ENCODE assay signal across 31 cellular contexts in the genomic region with DNA sequence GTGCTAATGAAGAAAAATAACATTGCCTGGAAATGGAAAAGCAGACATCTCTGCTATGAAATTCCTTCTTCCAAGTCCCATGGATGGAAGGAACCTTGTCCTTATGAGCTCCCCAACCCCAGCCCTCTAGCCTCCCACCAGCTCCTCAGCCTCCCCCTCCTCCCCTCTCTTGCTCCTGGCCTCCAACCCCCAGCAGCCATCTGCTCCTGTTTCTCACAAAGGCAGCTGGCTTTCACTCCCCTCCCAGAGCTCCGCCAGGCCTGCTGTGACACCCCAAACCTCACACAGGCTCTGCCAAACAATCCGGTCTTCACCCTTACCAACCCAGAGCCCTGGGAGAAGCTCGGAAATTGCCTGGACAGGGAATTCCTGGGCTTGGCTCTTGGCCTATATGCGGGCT.
"Had no signal": no experiment of that assay in that cellular context is flagged by ENCODE, and none has a peak within 500 bp of the region (broad histone marks: within the 10 kb centered on the region; RNA-seq: fewer than 3 reads in every experiment).

No MANE protein-coding gene starts in this region.

- H3K36me3 ChIP-seq: gastrocnemius medialis, left ventricle myocardium inferior, sigmoid colon, uterus had no signal

- H3K9me3 Mint-ChIP-seq: activated CD4-positive, alpha-beta T cell treated with anti-CD3 and anti-CD28 coated beads, Interleukin-2, amount 10 ng/mL, durations not matched to agents 7 days and 5 days; effector memory CD8-positive, alpha-beta T cell; natural killer cell treated with Interleukin-12 subunit alpha and Interleukin-12 subunit beta and Interleukin-15 and Interleukin-18, amount 100 ng/mL, for 72 hours; stimulated activated memory B cell treated with anti-CD40 and anti-IgM and Interleukin-4, amounts not matched to agents 10 μg/mL and 1 μg/mL and 100 μg/mL, for 72 hours; stimulated activated naive CD8-positive, alpha-beta T cell treated with anti-CD3 and anti-CD28 coated beads, Interleukin-15, amount 100 ng/mL, for 72 hours; type B pancreatic cell had no signal

- H3K4me3 Mint-ChIP-seq: activated CD4-positive, alpha-beta T cell treated with anti-CD3 and anti-CD28 coated beads, Interleukin-2, amount 10 ng/mL, durations not matched to agents 7 days and 5 days; activated CD8-positive, alpha-beta memory T cell treated with anti-CD3 and anti-CD28 coated beads, Interleukin-2, amount 10 ng/mL, durations not matched to agents 7 days and 5 days; activated CD8-positive, alpha-beta T cell treated with anti-CD3 and anti-CD28 coated beads, Interleukin-2, amount 10 ng/mL, durations not matched to agents 7 days and 5 days; activated naive CD8-positive, alpha-beta T cell; effector memory CD8-positive, alpha-beta T cell; natural killer cell treated with Interleukin-12 subunit alpha and Interleukin-12 subunit beta and Interleukin-15 and Interleukin-18, amount 100 ng/mL, for 72 hours; stimulated activated memory B cell treated with anti-CD40 and anti-IgM and Interleukin-4, amounts not matched to agents 10 μg/mL and 1 μg/mL and 100 μg/mL, for 72 hours; stimulated activated naive CD8-positive, alpha-beta T cell treated with anti-CD3 and anti-CD28 coated beads, Interleukin-15, amount 100 ng/mL, for 72 hours; T-helper 17 cell; type B pancreatic cell had no signal

- H3K9me3 ChIP-seq: gastrocnemius medialis, left ventricle myocardium inferior, sigmoid colon, uterus had no signal

- H3K4me1 ChIP-seq: gastrocnemius medialis, left ventricle myocardium inferior, sigmoid colon, uterus had no signal

- H3K4me1 Mint-ChIP-seq: activated CD4-positive, alpha-beta T cell treated with anti-CD3 and anti-CD28 coated beads, Interleukin-2, amount 10 ng/mL, durations not matched to agents 7 days and 5 days; activated CD8-positive, alpha-beta memory T cell treated with anti-CD3 and anti-CD28 coated beads, Interleukin-2, amount 10 ng/mL, durations not matched to agents 7 days and 5 days; stimulated activated memory B cell treated with anti-CD40 and anti-IgM and Interleukin-4, amounts not matched to agents 10 μg/mL and 1 μg/mL and 100 μg/mL, for 72 hours; stimulated activated naive CD8-positive, alpha-beta T cell treated with anti-CD3 and anti-CD28 coated beads, Interleukin-15, amount 100 ng/mL, for 72 hours had no signal

- H2AFZ ChIP-seq: hepatocyte had no signal

- H3K4me2 ChIP-seq: hepatocyte, smooth muscle cell had no signal

- H3K36me3 Mint-ChIP-seq: activated CD8-positive, alpha-beta memory T cell treated with anti-CD3 and anti-CD28 coated beads, Interleukin-2, amount 10 ng/mL, durations not matched to agents 7 days and 5 days; activated naive CD8-positive, alpha-beta T cell; natural killer cell treated with Interleukin-12 subunit alpha and Interleukin-12 subunit beta and Interleukin-15 and Interleukin-18, amount 100 ng/mL, for 72 hours; stimulated activated memory B cell treated with anti-CD40 and anti-IgM and Interleukin-4, amounts not matched to agents 10 μg/mL and 1 μg/mL and 100 μg/mL, for 72 hours; type B pancreatic cell had no signal

- H3K27ac Mint-ChIP-seq: activated CD4-positive, alpha-beta T cell treated with anti-CD3 and anti-CD28 coated beads, Interleukin-2, amount 10 ng/mL, durations not matched to agents 7 days and 5 days; activated CD8-positive, alpha-beta memory T cell treated with anti-CD3 and anti-CD28 coated beads, Interleukin-2, amount 10 ng/mL, durations not matched to agents 7 days and 5 days; activated CD8-positive, alpha-beta T cell treated with anti-CD3 and anti-CD28 coated beads, Interleukin-2, amount 10 ng/mL, durations not matched to agents 7 days and 5 days; activated naive CD8-positive, alpha-beta T cell; effector memory CD8-positive, alpha-beta T cell; natural killer cell treated with Interleukin-12 subunit alpha and Interleukin-12 subunit beta and Interleukin-15 and Interleukin-18, amount 100 ng/mL, for 72 hours; progenitor cell of endocrine pancreas; stimulated activated memory B cell treated with anti-CD40 and anti-IgM and Interleukin-4, amounts not matched to agents 10 μg/mL and 1 μg/mL and 100 μg/mL, for 72 hours; stimulated activated naive CD8-positive, alpha-beta T cell treated with anti-CD3 and anti-CD28 coated beads, Interleukin-15, amount 100 ng/mL, for 72 hours; T-helper 17 cell; type B pancreatic cell had no signal

- ATAC-seq: activated CD8-positive, alpha-beta memory T cell treated with anti-CD3 and anti-CD28 coated beads, Interleukin-2, amount 10 ng/mL, durations not matched to agents 7 days and 5 days; activated CD8-positive, alpha-beta T cell treated with anti-CD3 and anti-CD28 coated beads, Interleukin-2, amount 10 ng/mL, durations not matched to agents 7 days and 5 days; effector memory CD8-positive, alpha-beta T cell; gastrocnemius medialis; natural killer cell treated with Interleukin-12 subunit alpha and Interleukin-12 subunit beta and Interleukin-15 and Interleukin-18, amount 100 ng/mL, for 72 hours; stimulated activated memory B cell treated with anti-CD40 and anti-IgM and Interleukin-4, amounts not matched to agents 10 μg/mL and 1 μg/mL and 100 μg/mL, for 72 hours; stimulated activated naive CD8-positive, alpha-beta T cell treated with anti-CD3 and anti-CD28 coated beads, Interleukin-15, amount 100 ng/mL, for 72 hours; T-helper 17 cell had no signal

- H3K4me3 ChIP-seq: gastrocnemius medialis, hepatocyte, left ventricle myocardium inferior, lung, sigmoid colon, smooth muscle cell, uterus had no signal

- DNase-seq: activated CD4-positive, alpha-beta T cell treated with anti-CD3 and anti-CD28 coated beads for 1 hour; activated CD4-positive, alpha-beta T cell treated with anti-CD3 and anti-CD28 coated beads, Interleukin-2, amount 10 ng/mL, durations not matched to agents 7 days and 5 days; activated CD8-positive, alpha-beta memory T cell treated with anti-CD3 and anti-CD28 coated beads, Interleukin-2, amount 10 ng/mL, durations not matched to agents 7 days and 5 days; activated CD8-positive, alpha-beta T cell treated with anti-CD3 and anti-CD28 coated beads, Interleukin-2, amount 10 ng/mL, durations not matched to agents 7 days and 5 days; activated naive CD4-positive, alpha-beta T cell; activated T-cell treated with anti-CD3 and anti-CD28 coated beads, Interleukin-2, amount 50 U/mL, for 48 hours; anterior cingulate cortex; cortex of kidney; effector memory CD8-positive, alpha-beta T cell; erythroblast; gastrocnemius medialis; islet precursor cell; left ventricle myocardium inferior; mesendoderm; sigmoid colon; stimulated activated CD4-positive, alpha-beta T cell treated with anti-CD3 and anti-CD28 coated beads, Interleukin-1b, Interleukin-23, amount 100 ng/mL, for 48 hours; stimulated activated CD4-positive, alpha-beta T cell treated with anti-CD3 and anti-CD28 coated beads, Interleukin-4, amount 100 ng/mL, for 4 hours; stimulated activated CD8-positive, alpha-beta memory T cell treated with anti-CD3 and anti-CD28 coated beads, Interleukin-4, amount 100 ng/mL, for 48 hours; stimulated activated naive CD8-positive, alpha-beta T cell treated with anti-CD3 and anti-CD28 coated beads, Interleukin-15, amount 100 ng/mL, for 72 hours; substantia nigra; T-helper 17 cell; T1000; uterus had no signal

- H3K27me3 ChIP-seq: uterus had no signal

- H3K27me3 Mint-ChIP-seq: activated CD8-positive, alpha-beta memory T cell treated with anti-CD3 and anti-CD28 coated beads, Interleukin-2, amount 10 ng/mL, durations not matched to agents 7 days and 5 days had no signal

- H3K27ac ChIP-seq: gastrocnemius medialis, hepatocyte, left ventricle myocardium inferior, sigmoid colon, uterus had no signal

- H3K79me2 ChIP-seq: hepatocyte had no signal
